Comparison of ENCODE assay signal across 21 cellular contexts in genomic region chr2:85692039-85692645, GRCh38. TPM values are rescaled to one million over a fixed set of nuclear protein-coding genes. Genes with fewer than 3 reads are reported as not detected.
A peak's percentile ranks its signal among the peaks of the same experiment; 100 is the strongest.
DNase-seq lines count a peak whose midpoint lies in the region; ATAC-seq and TF ChIP-seq lines count a peak whose summit lies in the region.
"Had no signal": no experiment of that assay in that cellular context is flagged by ENCODE, and none has a peak within 500 bp of the region (broad histone marks: within the 10 kb centered on the region; RNA-seq: fewer than 3 reads in every experiment).

No MANE protein-coding gene starts in this region.

- peaks cover 4% of the 10 kb centered on the region for H3K27me3 Mint-ChIP-seq in activated T-helper 17 cell treated with anti-CD3 and anti-CD28 coated beads, Interleukin-2, amount 50 U/mL, for 72 hours
- H3K27me3 Mint-ChIP-seq in type B pancreatic cell, result peaks cover 6% of the 10 kb centered on the region
- H3K27me3 Mint-ChIP-seq: CD4-positive, alpha-beta T cell had no signal

- ATAC-seq in activated T-helper 17 cell treated with anti-CD3 and anti-CD28 coated beads, Interleukin-2, amount 50 U/mL, for 72 hours (replicated peaks), result no peak
- no peak for ATAC-seq in GM21737 (IDR thresholded peaks at IDR 0.05; ENCODE audit: unreplicated experiment)
- ATAC-seq: HepG2 had no signal

- H3K27ac Mint-ChIP-seq in activated T-helper 17 cell treated with anti-CD3 and anti-CD28 coated beads, Interleukin-2, amount 50 U/mL, for 72 hours, result peak overlapping the region; percentile 10
- H3K27ac Mint-ChIP-seq in type B pancreatic cell, result no peak overlapping the region
- H3K27ac Mint-ChIP-seq: CD4-positive, alpha-beta T cell had no signal

- DNase-seq in activated CD8-positive, alpha-beta memory T cell treated with anti-CD3 and anti-CD28 coated beads for 24 hours, result peak; percentile 55
- no peak for DNase-seq in activated CD8-positive, alpha-beta memory T cell treated with anti-CD3 and anti-CD28 coated beads, Interleukin-2, amount 50 U/mL, for 48 hours
- DNase-seq in mesenteric fat pad (ENCODE audit: low spot score) (peak; percentile 37), type B pancreatic cell (ENCODE audit: extremely low spot score, unreplicated experiment) (peak; percentile 36), GM13977 (ENCODE audit: low spot score) (no peak)
- DNase-seq: BE2C; Calu3; CD4-positive, alpha-beta T cell; GF-D8; KG1; NCI-H1417; NCI-H187; NCI-H2107; NCI-H510A; NCI-H748 treated with DMSO at 0.1 percent for 48 hours; OCI-M1; SHP77 had no signal

- H3K9me3 Mint-ChIP-seq in activated T-helper 17 cell treated with anti-CD3 and anti-CD28 coated beads, Interleukin-2, amount 50 U/mL, for 72 hours, result no peaks in the 10 kb centered on the region
- no peaks in the 10 kb centered on the region for H3K9me3 Mint-ChIP-seq in type B pancreatic cell
- H3K9me3 Mint-ChIP-seq: CD4-positive, alpha-beta T cell had no signal

- H3K36me3 Mint-ChIP-seq in activated T-helper 17 cell treated with anti-CD3 and anti-CD28 coated beads, Interleukin-2, amount 50 U/mL, for 72 hours (ENCODE audit: low read depth), result no peaks in the 10 kb centered on the region
- H3K36me3 Mint-ChIP-seq in type B pancreatic cell, result no peaks in the 10 kb centered on the region

- H3K4me3 Mint-ChIP-seq in activated T-helper 17 cell treated with anti-CD3 and anti-CD28 coated beads, Interleukin-2, amount 50 U/mL, for 72 hours, result no peak overlapping the region
- no peak overlapping the region for H3K4me3 Mint-ChIP-seq in type B pancreatic cell
- H3K4me3 Mint-ChIP-seq: CD4-positive, alpha-beta T cell had no signal

- peaks cover 5% of the 10 kb centered on the region for H3K4me1 Mint-ChIP-seq in activated T-helper 17 cell treated with anti-CD3 and anti-CD28 coated beads, Interleukin-2, amount 50 U/mL, for 72 hours
- H3K4me1 Mint-ChIP-seq in type B pancreatic cell (ENCODE audit: unreplicated experiment), result no peaks in the 10 kb centered on the region

- TF ChIP-seq CTCF in type B pancreatic cell (conservative IDR thresholded peaks at IDR 0.05), result no peak
- TF ChIP-seq CTCF in GM13977 (IDR thresholded peaks at IDR 0.05; ENCODE audit: extremely low read depth, insufficient read depth, missing control alignments), result no peak

- in situ Hi-C loops in GM13977 (cut with MboI; ENCODE audit: low pct_unique_long_range_greater_than_20kb, low sequenced_read_pairs, unreplicated experiment), result no loop called here

RNA-seq across cellular contexts. Expression of gene GNLY, which starts 2.0 kb away (rescaled TPM):
- 10 to 100 TPM; 10.6 to 32.4 TPM for total RNA-seq in activated T-helper 17 cell treated with anti-CD3 and anti-CD28 coated beads, Interleukin-2, amount 50 U/mL, for 72 hours
- 3.7 TPM for total RNA-seq in mesenteric fat pad
- total RNA-seq in type B pancreatic cell (ENCODE audit: low replicate concordance), result not detected in 2 replicates
- total RNA-seq: Calu3, H4, HepG2 had no signal

RNA-seq across cellular contexts. Expression of gene SFTPB, which starts 24.1 kb away (rescaled TPM):
- not detected for total RNA-seq in activated T-helper 17 cell treated with anti-CD3 and anti-CD28 coated beads, Interleukin-2, amount 50 U/mL, for 72 hours
- total RNA-seq in mesenteric fat pad (not detected), type B pancreatic cell (ENCODE audit: low replicate concordance) (2.7 and 23.0 TPM in 2 replicates)
- total RNA-seq: Calu3; CD4-positive, alpha-beta T cell; H4; HepG2 had no signal

Comparison
In these comparisons a context has a peak if more than half of its experiments do, and no peak if none do; other contexts are left out.
1. DNase-seq: peak in activated CD8-positive, alpha-beta memory T cell treated with anti-CD3 and anti-CD28 coated beads for 24 hours (single experiment), mesenteric fat pad (single experiment) and type B pancreatic cell (single experiment); none in activated CD8-positive, alpha-beta memory T cell treated with anti-CD3 and anti-CD28 coated beads, Interleukin-2, amount 50 U/mL, for 48 hours (single experiment) and GM13977 (single experiment).